ENCODE assay signal across 28 cellular contexts in the genomic region with DNA sequence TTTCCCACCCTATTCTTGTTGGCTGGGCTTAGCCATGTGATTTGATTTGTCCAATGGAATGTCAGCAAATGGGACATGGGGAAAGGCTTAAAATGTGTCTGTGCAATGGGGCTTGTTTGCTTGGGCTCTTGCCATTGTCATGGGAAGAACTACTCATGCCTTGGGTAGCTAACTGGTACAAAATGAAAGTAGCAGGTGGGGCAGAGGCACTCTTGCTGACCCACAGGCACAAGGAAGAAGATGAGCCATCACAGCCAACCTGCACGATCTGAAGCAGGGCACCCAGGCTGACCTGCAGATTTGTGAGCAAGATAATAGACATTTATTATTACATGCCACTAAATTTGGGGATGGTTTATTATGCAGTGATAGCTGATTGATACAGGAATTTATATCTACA.
"Had no signal": no experiment of that assay in that cellular context is flagged by ENCODE, and none has a peak within 500 bp of the region (broad histone marks: within the 10 kb centered on the region; RNA-seq: fewer than 3 reads in every experiment).

No MANE protein-coding gene starts in this region.

- H3K36me3 ChIP-seq: colonic mucosa, gastrocnemius medialis, gastroesophageal sphincter, heart left ventricle, heart right ventricle had no signal

- H3K27me3 Mint-ChIP-seq: dendritic cell treated with granulocyte-macrophage colony-stimulating factor and Interleukin-4, amounts not matched to agents 40 ng/mL and 50 ng/mL, for 4 days had no signal

- H3K79me2 ChIP-seq: hepatocyte had no signal

- FAIRE-seq: colon, endometrium, endothelial cell of umbilical vein, frontal cortex had no signal

- H2AFZ ChIP-seq: hepatocyte had no signal

- H3K9me3 Mint-ChIP-seq: dendritic cell treated with granulocyte-macrophage colony-stimulating factor and Interleukin-4, amounts not matched to agents 40 ng/mL and 50 ng/mL, for 4 days; effector memory CD8-positive, alpha-beta T cell had no signal

- H3K4me2 ChIP-seq: hepatocyte had no signal

- H3K4me1 ChIP-seq: colonic mucosa, foreskin keratinocyte, gastrocnemius medialis, gastroesophageal sphincter, heart left ventricle, heart right ventricle had no signal

- H3K4me1 Mint-ChIP-seq: endodermal cell had no signal

- DNase-seq: colonic mucosa; cortex of kidney; dermis blood vessel endothelial cell; dorsolateral prefrontal cortex; effector CD4-positive, alpha-beta T cell; effector CD8-positive, alpha-beta T cell; effector memory CD4-positive, alpha-beta T cell; effector memory CD8-positive, alpha-beta T cell; endodermal cell; erythroblast; foreskin fibroblast; foreskin keratinocyte; foreskin melanocyte; gastrocnemius medialis; glutamatergic neuron; head of caudate nucleus; heart left ventricle; heart right ventricle had no signal

- H3K27me3 ChIP-seq: colonic mucosa, foreskin keratinocyte, gastrocnemius medialis, gastroesophageal sphincter, hepatocyte had no signal

- H3K4me3 ChIP-seq: colonic mucosa, coronary artery, dorsolateral prefrontal cortex, gastrocnemius medialis, gastroesophageal sphincter, heart left ventricle, heart right ventricle, hepatocyte had no signal

- ATAC-seq: effector memory CD8-positive, alpha-beta T cell; esophagus mucosa; foreskin keratinocyte; gastrocnemius medialis; gastroesophageal sphincter; heart left ventricle; heart right ventricle had no signal

- H3K27ac ChIP-seq: colonic mucosa, coronary artery, dorsolateral prefrontal cortex, epithelial cell of prostate, foreskin keratinocyte, gastrocnemius medialis, gastroesophageal sphincter, heart left ventricle, heart right ventricle, hepatocyte had no signal

- H3K4me3 Mint-ChIP-seq: dendritic cell treated with granulocyte-macrophage colony-stimulating factor and Interleukin-4, amounts not matched to agents 40 ng/mL and 50 ng/mL, for 4 days; effector memory CD8-positive, alpha-beta T cell; endodermal cell had no signal

- H3K9me3 ChIP-seq: colonic mucosa, gastrocnemius medialis, gastroesophageal sphincter, heart right ventricle had no signal
